Comparison of ENCODE assay signal across 23 cellular contexts in the genomic region with DNA sequence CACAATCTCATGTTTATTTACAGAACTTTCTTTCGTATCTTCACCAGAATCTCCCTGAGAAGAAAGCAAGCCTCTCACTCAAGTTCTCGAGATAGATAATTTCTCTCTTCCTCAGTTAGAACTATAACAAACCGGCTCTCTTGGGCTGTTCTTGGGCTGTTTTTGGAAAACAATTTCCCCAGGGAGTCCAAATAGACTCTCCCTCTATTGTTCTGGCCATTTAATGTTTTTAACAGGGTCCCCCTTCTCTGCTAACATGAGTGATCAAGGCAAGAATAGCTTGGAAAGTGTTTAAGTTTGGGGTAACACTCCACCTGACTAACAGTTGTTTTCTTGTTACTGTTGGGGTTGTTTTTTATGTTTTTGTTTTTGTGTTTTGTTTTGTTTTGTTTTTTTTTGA.
"Had no signal": no experiment of that assay in that cellular context is flagged by ENCODE, and none has a peak within 500 bp of the region (broad histone marks: within the 10 kb centered on the region; RNA-seq: fewer than 3 reads in every experiment).

No MANE protein-coding gene starts in this region.

- H3K79me2 ChIP-seq: hepatocyte had no signal

- H2AFZ ChIP-seq: hepatocyte had no signal

- H3K4me1 ChIP-seq: prostate gland, sigmoid colon, testis, tibial artery had no signal

- ATAC-seq: effector memory CD8-positive, alpha-beta T cell; mucosa of descending colon; right cardiac atrium; stimulated activated effector memory CD8-positive, alpha-beta T cell treated with anti-CD3 and anti-CD28 coated beads, Interleukin-12 subunit alpha, Interleukin-12 subunit beta, amount 100 ng/mL, for 72 hours had no signal

- H3K4me3 ChIP-seq: coronary artery, hepatocyte, mucosa of descending colon, prostate gland, sigmoid colon, testis, tibial artery had no signal

- H3K36me3 ChIP-seq: prostate gland, sigmoid colon, tibial artery had no signal

- DNase-seq: dermis blood vessel endothelial cell; effector memory CD8-positive, alpha-beta T cell; erythroblast; islet precursor cell; kidney glomerular epithelial cell; mucosa of descending colon; naive B cell; nephron progenitor cell; nucleus accumbens; right cardiac atrium; sigmoid colon; stimulated activated CD4-positive, alpha-beta T cell treated with anti-CD3 and anti-CD28 coated beads, Interleukin-2, amount 100 ng/mL, for 24 hours; stimulated activated CD4-positive, alpha-beta T cell treated with anti-CD3 and anti-CD28 coated beads, Interleukin-4, amount 100 ng/mL, for 24 hours; stimulated activated naive CD4-positive, alpha-beta T cell treated with Interleukin-2 at 50 U/mL for 16 hours; substantia nigra; testis; tibial artery had no signal

- H3K4me2 ChIP-seq: hepatocyte had no signal

- FAIRE-seq: endometrium, frontal cortex had no signal

- H3K27ac ChIP-seq: coronary artery, hepatocyte, prostate gland, sigmoid colon, testis, tibial artery had no signal

- H3K27me3 ChIP-seq: hepatocyte, sigmoid colon, testis, tibial artery had no signal

- H3K9me3 ChIP-seq: mucosa of descending colon, prostate gland, testis had no signal
